1 cellular context compared by ENCODE assay signal in the genomic region with DNA sequence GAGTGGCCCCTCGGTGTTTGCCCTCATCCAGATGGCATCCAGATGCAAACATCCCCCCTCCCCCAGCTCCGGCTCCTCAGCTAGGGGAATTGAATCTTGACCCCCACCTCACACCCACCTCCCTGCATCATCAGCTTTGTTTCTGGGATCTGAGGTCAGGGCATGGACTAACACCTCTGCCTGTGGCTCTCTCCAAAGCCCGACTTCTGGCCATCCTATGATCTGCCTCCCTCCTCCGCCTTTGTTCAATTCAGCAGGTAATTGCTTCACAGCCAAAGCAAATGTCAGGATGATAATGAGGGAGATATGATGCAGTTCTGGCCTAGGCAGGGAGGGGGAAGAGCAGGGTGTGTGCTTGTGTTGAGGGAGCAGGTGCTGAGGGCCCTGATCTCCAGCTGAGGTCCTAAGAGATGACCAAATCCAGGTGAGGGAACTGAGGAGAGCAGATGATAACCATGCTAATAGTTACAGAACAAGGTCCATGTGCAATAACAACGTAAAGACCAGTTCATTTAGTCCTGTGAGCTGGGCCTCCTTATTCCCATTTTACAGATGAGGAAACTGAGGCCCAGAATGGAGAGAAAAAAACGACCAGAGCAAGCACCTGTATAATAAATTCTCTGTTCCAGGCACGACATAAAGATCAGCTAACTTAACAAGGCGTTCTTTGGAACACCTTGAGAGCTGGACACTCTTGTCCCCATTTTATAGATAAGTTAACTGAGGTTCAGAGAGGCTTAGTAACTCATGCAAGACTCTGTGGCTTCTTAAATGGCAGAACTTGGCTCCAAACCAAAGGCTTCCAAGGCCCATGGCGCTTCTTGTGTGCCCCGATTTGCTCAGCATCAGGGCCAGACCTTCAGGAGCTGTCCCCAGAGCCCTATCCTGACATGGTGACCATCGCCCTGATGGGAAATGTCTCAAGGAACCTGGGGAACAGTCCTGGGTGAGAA.
TF ChIP-seq lines count a peak whose summit lies in the region.

No MANE protein-coding gene starts in this region.

TF ChIP-seq in K562, 482 proteins besides CTCF, POLR2A, EP300 and RAD21 (continued from another document and continues in another):
- TF ChIP-seq, protein P1, sequence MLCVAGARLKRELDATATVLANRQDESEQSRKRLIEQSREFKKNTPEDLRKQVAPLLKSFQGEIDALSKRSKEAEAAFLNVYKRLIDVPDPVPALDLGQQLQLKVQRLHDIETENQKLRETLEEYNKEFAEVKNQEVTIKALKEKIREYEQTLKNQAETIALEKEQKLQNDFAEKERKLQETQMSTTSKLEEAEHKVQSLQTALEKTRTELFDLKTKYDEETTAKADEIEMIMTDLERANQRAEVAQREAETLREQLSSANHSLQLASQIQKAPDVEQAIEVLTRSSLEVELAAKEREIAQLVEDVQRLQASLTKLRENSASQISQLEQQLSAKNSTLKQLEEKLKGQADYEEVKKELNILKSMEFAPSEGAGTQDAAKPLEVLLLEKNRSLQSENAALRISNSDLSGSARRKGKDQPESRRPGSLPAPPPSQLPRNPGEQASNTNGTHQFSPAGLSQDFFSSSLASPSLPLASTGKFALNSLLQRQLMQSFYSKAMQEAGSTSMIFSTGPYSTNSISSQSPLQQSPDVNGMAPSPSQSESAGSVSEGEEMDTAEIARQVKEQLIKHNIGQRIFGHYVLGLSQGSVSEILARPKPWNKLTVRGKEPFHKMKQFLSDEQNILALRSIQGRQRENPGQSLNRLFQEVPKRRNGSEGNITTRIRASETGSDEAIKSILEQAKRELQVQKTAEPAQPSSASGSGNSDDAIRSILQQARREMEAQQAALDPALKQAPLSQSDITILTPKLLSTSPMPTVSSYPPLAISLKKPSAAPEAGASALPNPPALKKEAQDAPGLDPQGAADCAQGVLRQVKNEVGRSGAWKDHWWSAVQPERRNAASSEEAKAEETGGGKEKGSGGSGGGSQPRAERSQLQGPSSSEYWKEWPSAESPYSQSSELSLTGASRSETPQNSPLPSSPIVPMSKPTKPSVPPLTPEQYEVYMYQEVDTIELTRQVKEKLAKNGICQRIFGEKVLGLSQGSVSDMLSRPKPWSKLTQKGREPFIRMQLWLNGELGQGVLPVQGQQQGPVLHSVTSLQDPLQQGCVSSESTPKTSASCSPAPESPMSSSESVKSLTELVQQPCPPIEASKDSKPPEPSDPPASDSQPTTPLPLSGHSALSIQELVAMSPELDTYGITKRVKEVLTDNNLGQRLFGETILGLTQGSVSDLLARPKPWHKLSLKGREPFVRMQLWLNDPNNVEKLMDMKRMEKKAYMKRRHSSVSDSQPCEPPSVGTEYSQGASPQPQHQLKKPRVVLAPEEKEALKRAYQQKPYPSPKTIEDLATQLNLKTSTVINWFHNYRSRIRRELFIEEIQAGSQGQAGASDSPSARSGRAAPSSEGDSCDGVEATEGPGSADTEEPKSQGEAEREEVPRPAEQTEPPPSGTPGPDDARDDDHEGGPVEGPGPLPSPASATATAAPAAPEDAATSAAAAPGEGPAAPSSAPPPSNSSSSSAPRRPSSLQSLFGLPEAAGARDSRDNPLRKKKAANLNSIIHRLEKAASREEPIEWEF (CRISPR knock-in tag; IDR thresholded peaks at IDR 0.05), result no peak
- no peak for TF ChIP-seq ZFP30 (CRISPR knock-in tag; IDR thresholded peaks at IDR 0.05; ENCODE audit: borderline replicate concordance)
- TF ChIP-seq, protein P2, sequence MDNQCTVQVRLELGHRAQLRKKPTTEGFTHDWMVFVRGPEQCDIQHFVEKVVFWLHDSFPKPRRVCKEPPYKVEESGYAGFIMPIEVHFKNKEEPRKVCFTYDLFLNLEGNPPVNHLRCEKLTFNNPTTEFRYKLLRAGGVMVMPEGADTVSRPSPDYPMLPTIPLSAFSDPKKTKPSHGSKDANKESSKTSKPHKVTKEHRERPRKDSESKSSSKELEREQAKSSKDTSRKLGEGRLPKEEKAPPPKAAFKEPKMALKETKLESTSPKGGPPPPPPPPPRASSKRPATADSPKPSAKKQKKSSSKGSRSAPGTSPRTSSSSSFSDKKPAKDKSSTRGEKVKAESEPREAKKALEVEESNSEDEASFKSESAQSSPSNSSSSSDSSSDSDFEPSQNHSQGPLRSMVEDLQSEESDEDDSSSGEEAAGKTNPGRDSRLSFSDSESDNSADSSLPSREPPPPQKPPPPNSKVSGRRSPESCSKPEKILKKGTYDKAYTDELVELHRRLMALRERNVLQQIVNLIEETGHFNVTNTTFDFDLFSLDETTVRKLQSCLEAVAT (IDR thresholded peaks at IDR 0.05), result no peak
- TF ChIP-seq ATF1 (CRISPR knock-in tag; IDR thresholded peaks at IDR 0.05), result no peak
- peak; percentile 31; the same call in 1 of the 2 replicates for TF ChIP-seq ATF1 (tag; IDR thresholded peaks at IDR 0.05)
- no peak for TF ChIP-seq ZNF707 (CRISPR knock-in tag; conservative IDR thresholded peaks at IDR 0.05)
- no peak for TF ChIP-seq ZNF282 (CRISPR knock-in tag; IDR thresholded peaks at IDR 0.05)
- TF ChIP-seq DIDO1 (tag; IDR thresholded peaks at IDR 0.05; ENCODE audit: low read depth), result no peak
- TF ChIP-seq, protein P3, sequence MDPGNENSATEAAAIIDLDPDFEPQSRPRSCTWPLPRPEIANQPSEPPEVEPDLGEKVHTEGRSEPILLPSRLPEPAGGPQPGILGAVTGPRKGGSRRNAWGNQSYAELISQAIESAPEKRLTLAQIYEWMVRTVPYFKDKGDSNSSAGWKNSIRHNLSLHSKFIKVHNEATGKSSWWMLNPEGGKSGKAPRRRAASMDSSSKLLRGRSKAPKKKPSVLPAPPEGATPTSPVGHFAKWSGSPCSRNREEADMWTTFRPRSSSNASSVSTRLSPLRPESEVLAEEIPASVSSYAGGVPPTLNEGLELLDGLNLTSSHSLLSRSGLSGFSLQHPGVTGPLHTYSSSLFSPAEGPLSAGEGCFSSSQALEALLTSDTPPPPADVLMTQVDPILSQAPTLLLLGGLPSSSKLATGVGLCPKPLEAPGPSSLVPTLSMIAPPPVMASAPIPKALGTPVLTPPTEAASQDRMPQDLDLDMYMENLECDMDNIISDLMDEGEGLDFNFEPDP (CRISPR knock-in tag; IDR thresholded peaks at IDR 0.05), result no peak
- TF ChIP-seq, protein P4, sequence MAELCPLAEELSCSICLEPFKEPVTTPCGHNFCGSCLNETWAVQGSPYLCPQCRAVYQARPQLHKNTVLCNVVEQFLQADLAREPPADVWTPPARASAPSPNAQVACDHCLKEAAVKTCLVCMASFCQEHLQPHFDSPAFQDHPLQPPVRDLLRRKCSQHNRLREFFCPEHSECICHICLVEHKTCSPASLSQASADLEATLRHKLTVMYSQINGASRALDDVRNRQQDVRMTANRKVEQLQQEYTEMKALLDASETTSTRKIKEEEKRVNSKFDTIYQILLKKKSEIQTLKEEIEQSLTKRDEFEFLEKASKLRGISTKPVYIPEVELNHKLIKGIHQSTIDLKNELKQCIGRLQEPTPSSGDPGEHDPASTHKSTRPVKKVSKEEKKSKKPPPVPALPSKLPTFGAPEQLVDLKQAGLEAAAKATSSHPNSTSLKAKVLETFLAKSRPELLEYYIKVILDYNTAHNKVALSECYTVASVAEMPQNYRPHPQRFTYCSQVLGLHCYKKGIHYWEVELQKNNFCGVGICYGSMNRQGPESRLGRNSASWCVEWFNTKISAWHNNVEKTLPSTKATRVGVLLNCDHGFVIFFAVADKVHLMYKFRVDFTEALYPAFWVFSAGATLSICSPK (IDR thresholded peaks at IDR 0.05; ENCODE audit: borderline replicate concordance), result no peak
- TF ChIP-seq, protein P5, sequence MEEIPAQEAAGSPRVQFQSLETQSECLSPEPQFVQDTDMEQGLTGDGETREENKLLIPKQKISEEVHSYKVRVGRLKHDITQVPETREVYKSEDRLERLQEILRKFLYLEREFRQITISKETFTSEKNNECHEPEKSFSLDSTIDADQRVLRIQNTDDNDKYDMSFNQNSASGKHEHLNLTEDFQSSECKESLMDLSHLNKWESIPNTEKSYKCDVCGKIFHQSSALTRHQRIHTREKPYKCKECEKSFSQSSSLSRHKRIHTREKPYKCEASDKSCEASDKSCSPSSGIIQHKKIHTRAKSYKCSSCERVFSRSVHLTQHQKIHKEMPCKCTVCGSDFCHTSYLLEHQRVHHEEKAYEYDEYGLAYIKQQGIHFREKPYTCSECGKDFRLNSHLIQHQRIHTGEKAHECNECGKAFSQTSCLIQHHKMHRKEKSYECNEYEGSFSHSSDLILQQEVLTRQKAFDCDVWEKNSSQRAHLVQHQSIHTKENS (CRISPR knock-in tag; IDR thresholded peaks at IDR 0.05), result no peak
- TF ChIP-seq ZNF551 (CRISPR knock-in tag; IDR thresholded peaks at IDR 0.05), result no peak
- TF ChIP-seq, protein P6, sequence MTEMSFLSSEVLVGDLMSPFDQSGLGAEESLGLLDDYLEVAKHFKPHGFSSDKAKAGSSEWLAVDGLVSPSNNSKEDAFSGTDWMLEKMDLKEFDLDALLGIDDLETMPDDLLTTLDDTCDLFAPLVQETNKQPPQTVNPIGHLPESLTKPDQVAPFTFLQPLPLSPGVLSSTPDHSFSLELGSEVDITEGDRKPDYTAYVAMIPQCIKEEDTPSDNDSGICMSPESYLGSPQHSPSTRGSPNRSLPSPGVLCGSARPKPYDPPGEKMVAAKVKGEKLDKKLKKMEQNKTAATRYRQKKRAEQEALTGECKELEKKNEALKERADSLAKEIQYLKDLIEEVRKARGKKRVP (CRISPR knock-in tag; IDR thresholded peaks at IDR 0.05), result peak; percentile 20; the same call in 1 of the 2 replicates
- TF ChIP-seq KHSRP (IDR thresholded peaks at IDR 0.05), result no peak
- TF ChIP-seq KDM1A (IDR thresholded peaks at IDR 0.05), result peak; percentile 91 to 94
- no peak for TF ChIP-seq ZNF146 (CRISPR knock-in tag; IDR thresholded peaks at IDR 0.05; ENCODE audit: unreplicated experiment)
- TF ChIP-seq POU5F1 (IDR thresholded peaks at IDR 0.05; ENCODE audit: borderline replicate concordance, low read depth, low read length, partially characterized antibody), result no peak
- no peak for TF ChIP-seq EWSR1 (IDR thresholded peaks at IDR 0.05; ENCODE audit: borderline replicate concordance, low read depth, partially characterized antibody)
- TF ChIP-seq, protein P7, sequence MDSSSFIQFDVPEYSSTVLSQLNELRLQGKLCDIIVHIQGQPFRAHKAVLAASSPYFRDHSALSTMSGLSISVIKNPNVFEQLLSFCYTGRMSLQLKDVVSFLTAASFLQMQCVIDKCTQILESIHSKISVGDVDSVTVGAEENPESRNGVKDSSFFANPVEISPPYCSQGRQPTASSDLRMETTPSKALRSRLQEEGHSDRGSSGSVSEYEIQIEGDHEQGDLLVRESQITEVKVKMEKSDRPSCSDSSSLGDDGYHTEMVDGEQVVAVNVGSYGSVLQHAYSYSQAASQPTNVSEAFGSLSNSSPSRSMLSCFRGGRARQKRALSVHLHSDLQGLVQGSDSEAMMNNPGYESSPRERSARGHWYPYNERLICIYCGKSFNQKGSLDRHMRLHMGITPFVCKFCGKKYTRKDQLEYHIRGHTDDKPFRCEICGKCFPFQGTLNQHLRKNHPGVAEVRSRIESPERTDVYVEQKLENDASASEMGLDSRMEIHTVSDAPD (CRISPR knock-in tag; IDR thresholded peaks at IDR 0.05), result no peak
- TF ChIP-seq NEUROD1 (IDR thresholded peaks at IDR 0.05; ENCODE audit: borderline replicate concordance, low read depth, low read length, partially characterized antibody), result no peak
- no peak for TF ChIP-seq PRPF4 (IDR thresholded peaks at IDR 0.05; ENCODE audit: insufficient read depth, low read depth, low read length, poor library complexity, severe bottlenecking)
- TF ChIP-seq TBP (optimal IDR thresholded peaks at IDR 0.05; ENCODE audit: low read depth, low read length), result no peak
- no peak for TF ChIP-seq ZNF217 (CRISPR knock-in tag; IDR thresholded peaks at IDR 0.05)
- no peak for TF ChIP-seq ZNF324 (CRISPR knock-in tag; IDR thresholded peaks at IDR 0.05)
- TF ChIP-seq, protein P8, sequence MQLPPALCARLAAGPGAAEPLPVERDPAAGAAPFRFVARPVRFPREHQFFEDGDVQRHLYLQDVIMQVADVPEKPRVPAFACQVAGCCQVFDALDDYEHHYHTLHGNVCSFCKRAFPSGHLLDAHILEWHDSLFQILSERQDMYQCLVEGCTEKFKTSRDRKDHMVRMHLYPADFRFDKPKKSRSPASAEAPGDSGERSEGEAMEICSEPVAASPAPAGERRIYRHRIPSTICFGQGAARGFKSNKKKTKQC (CRISPR knock-in tag; IDR thresholded peaks at IDR 0.05), result no peak
- TF ChIP-seq, protein P9, sequence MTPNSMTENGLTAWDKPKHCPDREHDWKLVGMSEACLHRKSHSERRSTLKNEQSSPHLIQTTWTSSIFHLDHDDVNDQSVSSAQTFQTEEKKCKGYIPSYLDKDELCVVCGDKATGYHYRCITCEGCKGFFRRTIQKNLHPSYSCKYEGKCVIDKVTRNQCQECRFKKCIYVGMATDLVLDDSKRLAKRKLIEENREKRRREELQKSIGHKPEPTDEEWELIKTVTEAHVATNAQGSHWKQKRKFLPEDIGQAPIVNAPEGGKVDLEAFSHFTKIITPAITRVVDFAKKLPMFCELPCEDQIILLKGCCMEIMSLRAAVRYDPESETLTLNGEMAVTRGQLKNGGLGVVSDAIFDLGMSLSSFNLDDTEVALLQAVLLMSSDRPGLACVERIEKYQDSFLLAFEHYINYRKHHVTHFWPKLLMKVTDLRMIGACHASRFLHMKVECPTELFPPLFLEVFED (CRISPR knock-in tag; conservative IDR thresholded peaks at IDR 0.05), result no peak
- TF ChIP-seq NCOA1 (IDR thresholded peaks at IDR 0.05; ENCODE audit: low read depth), result no peak
- 0 out of 2 replicates have a peak, but pooled peaks have one; percentile 5 for TF ChIP-seq HOXB6 (CRISPR knock-in tag; IDR thresholded peaks at IDR 0.05; ENCODE audit: borderline replicate concordance)
- no peak for TF ChIP-seq ZNF124 (CRISPR knock-in tag; IDR thresholded peaks at IDR 0.05)
- 0 out of 2 replicates have a peak, but pooled peaks have one; percentile 65 for TF ChIP-seq ZNF175 (CRISPR knock-in tag; IDR thresholded peaks at IDR 0.05; ENCODE audit: low read depth)
- TF ChIP-seq PHF20 (IDR thresholded peaks at IDR 0.05; ENCODE audit: partially characterized antibody), result peak; percentile 63
- TF ChIP-seq TCFL5 (CRISPR knock-in tag; conservative IDR thresholded peaks at IDR 0.05), result no peak; the same call in 1 of the 2 replicates
- TF ChIP-seq CEBPG (CRISPR knock-in tag; IDR thresholded peaks at IDR 0.05), result peak; percentile 57
- no peak; a peak in 2 of 4 replicates for TF ChIP-seq CEBPG (tag; conservative IDR thresholded peaks at IDR 0.05 in 1 of 2, IDR thresholded peaks at IDR 0.05 in 1 of 2)
- no peak for TF ChIP-seq LARP7 (IDR thresholded peaks at IDR 0.05)
- TF ChIP-seq DDX20 (tag; IDR thresholded peaks at IDR 0.05; ENCODE audit: low read depth), result no peak
- no peak for TF ChIP-seq NUFIP1 (IDR thresholded peaks at IDR 0.05; ENCODE audit: partially characterized antibody)
- TF ChIP-seq ZNF764 (CRISPR knock-in tag; IDR thresholded peaks at IDR 0.05; ENCODE audit: low read depth), result no peak
- TF ChIP-seq, protein P10, sequence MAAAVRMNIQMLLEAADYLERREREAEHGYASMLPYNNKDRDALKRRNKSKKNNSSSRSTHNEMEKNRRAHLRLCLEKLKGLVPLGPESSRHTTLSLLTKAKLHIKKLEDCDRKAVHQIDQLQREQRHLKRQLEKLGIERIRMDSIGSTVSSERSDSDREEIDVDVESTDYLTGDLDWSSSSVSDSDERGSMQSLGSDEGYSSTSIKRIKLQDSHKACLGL (CRISPR knock-in tag; IDR thresholded peaks at IDR 0.05; ENCODE audit: borderline replicate concordance, poor library complexity, severe bottlenecking), result no peak
- no peak for TF ChIP-seq U2AF2 (optimal IDR thresholded peaks at IDR 0.05; ENCODE audit: low read depth, low read length)
- no peak for TF ChIP-seq GTF2E2 (tag; IDR thresholded peaks at IDR 0.05)
- TF ChIP-seq ZZZ3 (IDR thresholded peaks at IDR 0.05), result no peak
- 0 out of 2 replicates have a peak, but pooled peaks have one; percentile 36 for TF ChIP-seq ZNF766 (CRISPR knock-in tag; conservative IDR thresholded peaks at IDR 0.05)
- TF ChIP-seq FOXK1 (CRISPR knock-in tag; IDR thresholded peaks at IDR 0.05; ENCODE audit: borderline replicate concordance), result no peak
